Comparison of ENCODE assay signal across 26 cellular contexts in the genomic region with DNA sequence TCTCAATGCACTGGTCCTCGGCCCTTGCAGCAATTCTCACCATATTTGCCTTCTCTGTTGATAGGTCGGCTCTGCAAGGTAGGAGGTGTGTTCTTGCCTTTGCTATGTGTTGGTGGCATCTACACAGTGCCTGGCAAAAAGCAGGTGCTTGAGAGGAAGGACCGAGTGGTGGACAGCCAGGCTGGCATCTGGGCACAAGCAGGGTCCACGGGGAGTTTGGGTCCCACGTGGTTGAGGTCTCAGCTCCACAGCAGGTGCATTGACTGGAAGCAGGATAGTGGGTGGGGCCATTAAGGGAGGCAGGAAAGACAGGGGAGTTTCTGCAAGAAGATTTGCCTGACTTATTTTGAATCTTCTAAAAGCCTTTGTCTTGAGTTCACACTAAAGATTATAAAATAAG.
"Had no signal": no experiment of that assay in that cellular context is flagged by ENCODE, and none has a peak within 500 bp of the region (broad histone marks: within the 10 kb centered on the region; RNA-seq: fewer than 3 reads in every experiment).

No MANE protein-coding gene starts in this region.

- H3K27ac Mint-ChIP-seq: effector memory CD8-positive, alpha-beta T cell; nephron; stimulated activated naive B cell treated with anti-CD40 and anti-IgM and Interleukin-4, amounts not matched to agents 10 μg/mL and 1 μg/mL and 100 μg/mL, for 72 hours; stimulated activated naive CD8-positive, alpha-beta T cell treated with anti-CD3 and anti-CD28 coated beads, Interleukin-15, Interleukin-2, amounts not matched to agents 100 ng/mL and 50 ng/mL, for 24 hours had no signal

- H3K9me3 Mint-ChIP-seq: effector memory CD8-positive, alpha-beta T cell; stimulated activated naive CD8-positive, alpha-beta T cell treated with anti-CD3 and anti-CD28 coated beads, Interleukin-15, Interleukin-2, amounts not matched to agents 100 ng/mL and 50 ng/mL, for 24 hours had no signal

- H3K36me3 ChIP-seq: gastrocnemius medialis, heart right ventricle, lower lobe of right lung, ovary, thoracic aorta, tibial nerve, upper lobe of left lung, uterus had no signal

- H3K4me1 ChIP-seq: gastrocnemius medialis, heart right ventricle, lower lobe of right lung, psoas muscle, tibial nerve, uterus had no signal

- H3K9me3 ChIP-seq: gastrocnemius medialis, lower lobe of right lung, thoracic aorta, upper lobe of left lung, uterus had no signal

- H3K27me3 Mint-ChIP-seq: stimulated activated naive CD8-positive, alpha-beta T cell treated with anti-CD3 and anti-CD28 coated beads, Interleukin-15, Interleukin-2, amounts not matched to agents 100 ng/mL and 50 ng/mL, for 24 hours had no signal

- H3K4me3 ChIP-seq: gastrocnemius medialis, heart right ventricle, lower lobe of right lung, ovary, psoas muscle, skin epidermis, thoracic aorta, tibial nerve, upper lobe of left lung, uterus had no signal

- H3K4me3 Mint-ChIP-seq: effector memory CD8-positive, alpha-beta T cell; nephron; stimulated activated naive B cell treated with anti-CD40 and anti-IgM and Interleukin-4, amounts not matched to agents 10 μg/mL and 1 μg/mL and 100 μg/mL, for 72 hours; stimulated activated naive CD8-positive, alpha-beta T cell treated with anti-CD3 and anti-CD28 coated beads, Interleukin-15, Interleukin-2, amounts not matched to agents 100 ng/mL and 50 ng/mL, for 24 hours had no signal

- FAIRE-seq: islet of Langerhans had no signal

- H3K27ac ChIP-seq: epithelial cell of prostate, gastrocnemius medialis, heart right ventricle, lower lobe of right lung, ovary, psoas muscle, skin epidermis, thoracic aorta, tibial nerve, upper lobe of left lung, uterus had no signal

- H3K27me3 ChIP-seq: ovary, tibial nerve, upper lobe of left lung, uterus had no signal

- H3K4me1 Mint-ChIP-seq: nephron; stimulated activated naive B cell treated with anti-CD40 and anti-IgM and Interleukin-4, amounts not matched to agents 10 μg/mL and 1 μg/mL and 100 μg/mL, for 72 hours had no signal

- H3K36me3 Mint-ChIP-seq: stimulated activated naive B cell treated with anti-CD40 and anti-IgM and Interleukin-4, amounts not matched to agents 10 μg/mL and 1 μg/mL and 100 μg/mL, for 72 hours had no signal

- ATAC-seq: effector memory CD8-positive, alpha-beta T cell; esophagus mucosa; gastrocnemius medialis; heart right ventricle; left ventricle myocardium superior; lower lobe of right lung; psoas muscle; right cardiac atrium; stimulated activated naive B cell treated with anti-CD40 and anti-IgM and Interleukin-4, amounts not matched to agents 10 μg/mL and 1 μg/mL and 100 μg/mL, for 72 hours had no signal

- DNase-seq: cortex of kidney; effector memory CD8-positive, alpha-beta T cell; foreskin fibroblast; gastrocnemius medialis; heart right ventricle; hippocampal formation; kidney glomerular epithelial cell; left ventricle myocardium superior; lower lobe of right lung; nucleus accumbens; psoas muscle; stimulated activated CD4-positive, alpha-beta T cell treated with anti-CD3 and anti-CD28 coated beads, Interleukin-15, amount 100 ng/mL, for 24 hours; stimulated activated CD4-positive, alpha-beta T cell treated with anti-CD3 and anti-CD28 coated beads, Interleukin-2, amount 100 ng/mL, for 48 hours; stimulated activated naive B cell treated with anti-CD40 and anti-IgM and Interleukin-4, amounts not matched to agents 10 μg/mL and 1 μg/mL and 100 μg/mL, for 72 hours; upper lobe of left lung; uterus had no signal
